19 cellular contexts compared by ENCODE assay signal in genomic region chr1:200179126-200179780, GRCh38.
DNase-seq lines count a peak whose midpoint lies in the region; FAIRE-seq and TF ChIP-seq lines count a peak whose summit lies in the region.
"Had no signal": no experiment of that assay in that cellular context is flagged by ENCODE, and none has a peak within 500 bp of the region (broad histone marks: within the 10 kb centered on the region; RNA-seq: fewer than 3 reads in every experiment).

No MANE protein-coding gene starts in this region.

- H3K9me2 ChIP-seq in GM23248 (ENCODE audit: insufficient read depth) = no peaks in the 10 kb centered on the region

- DNase-seq in GM23248 = peak; percentile 77
- peak; percentile 30 for DNase-seq in astrocyte (ENCODE audit: low read depth)
- DNase-seq in fibroblast of mammary gland (ENCODE audit: low read depth) = peak; percentile 67
- no peak for DNase-seq in SIG-M5 (lab: John Stamatoyannopoulos, UW)
- no peak for DNase-seq in DMS153 treated with DMSO at 0.1 percent for 48 hours (lab: John Stamatoyannopoulos, UW; ENCODE audit: unreplicated experiment)
- DNase-seq in erythroblast (lab: John Stamatoyannopoulos, UW) = no peak
- DNase-seq: activated effector memory CD4-positive, alpha-beta T cell treated with Interleukin-2 at 50 U/mL for 16 hours; CD4-positive, alpha-beta T cell; DND-41; left ventricle myocardium superior; stimulated activated CD4-positive, alpha-beta T cell treated with anti-CD3 and anti-CD28 coated beads, Interleukin-12 subunit alpha, Interleukin-12 subunit beta, amount 100 ng/mL, for 4 hours had no signal

- H3K4me2 ChIP-seq in GM23248 (ENCODE audit: unreplicated experiment) = peak overlapping the region; percentile 56
- peak overlapping the region; percentile 44 for H3K4me2 ChIP-seq in astrocyte (ENCODE audit: low read length)
- peak overlapping the region; percentile 38 for H3K4me2 ChIP-seq in skeletal muscle satellite cell (ENCODE audit: low read length)
- H3K4me2 ChIP-seq: KMS-11 had no signal

- H2AFZ ChIP-seq in GM23248 (peak overlapping the region; percentile 53), astrocyte (ENCODE audit: low read depth, low read length) (peak overlapping the region; percentile 43)

- no peaks in the 10 kb centered on the region for H3K36me3 Mint-ChIP-seq in astrocyte (ENCODE audit: low read depth, unreplicated experiment)
- H3K36me3 Mint-ChIP-seq: stimulated activated memory B cell treated with anti-CD40 and anti-IgM and Interleukin-4, amounts not matched to agents 10 μg/mL and 1 μg/mL and 100 μg/mL, for 72 hours had no signal

- H3F3A ChIP-seq in GM23248 (ENCODE audit: insufficient read depth) = peaks cover 37% of the 10 kb centered on the region

- no peaks in the 10 kb centered on the region for H3K27me3 Mint-ChIP-seq in astrocyte (ENCODE audit: low read depth, unreplicated experiment)
- H3K27me3 Mint-ChIP-seq: dendritic cell treated with granulocyte-macrophage colony-stimulating factor and Interleukin-4, amounts not matched to agents 40 ng/mL and 50 ng/mL, for 4 days had no signal

- peaks cover 4% of the 10 kb centered on the region for H3K4me1 Mint-ChIP-seq in astrocyte (ENCODE audit: low read depth, unreplicated experiment)

- peak overlapping the region; percentile 17; the same call in 1 of the 2 replicates for H3K9ac ChIP-seq in GM23248
- no peak overlapping the region for H3K9ac ChIP-seq in astrocyte (ENCODE audit: low read length)
- no peak overlapping the region for H3K9ac ChIP-seq in skeletal muscle satellite cell (ENCODE audit: low read depth, low read length)
- H3K9ac ChIP-seq: KMS-11 had no signal

- no peak for TF ChIP-seq CTCF in astrocyte (IDR thresholded peaks at IDR 0.05; ENCODE audit: insufficient read depth, low read depth, low read length)
- no peak for TF ChIP-seq CTCF in fibroblast of mammary gland (conservative IDR thresholded peaks at IDR 0.05; ENCODE audit: control insufficient read depth, insufficient read depth, low read depth, low read length)

- no peaks in the 10 kb centered on the region for H3K79me2 ChIP-seq in GM23248 (ENCODE audit: insufficient read depth)
- H3K79me2 ChIP-seq in astrocyte (ENCODE audit: insufficient read depth, low read length) = no peaks in the 10 kb centered on the region

- in situ Hi-C loops in GM23248 (cut with MboI) = no loop called here

- WGBS in GM23248 (ENCODE audit: low coverage in 1 of 2, low lambda C conversion rate in 2 of 2, missing lambda C conversion rate in 2 of 2), 2 experiments = 23 to 31% methylated on average over 8 of the region's 8 CpGs

- H4K20me1 ChIP-seq in GM23248 (ENCODE audit: insufficient read depth) (no peaks in the 10 kb centered on the region), astrocyte (ENCODE audit: insufficient read depth, low read length) (no peaks in the 10 kb centered on the region)

- H3K4me3 Mint-ChIP-seq in astrocyte (ENCODE audit: unreplicated experiment) = no peak overlapping the region
- H3K4me3 Mint-ChIP-seq: CD4-positive, alpha-beta T cell; dendritic cell treated with granulocyte-macrophage colony-stimulating factor and Interleukin-4, amounts not matched to agents 40 ng/mL and 50 ng/mL, for 4 days; stimulated activated memory B cell treated with anti-CD40 and anti-IgM and Interleukin-4, amounts not matched to agents 10 μg/mL and 1 μg/mL and 100 μg/mL, for 72 hours; T-helper 1 cell treated with Interleukin-12 subunit alpha and Interleukin-12 subunit beta and Interleukin-4 antibody, amounts not matched to agents 30 μg/mL and 1 μg/mL, for 36 hours; WTC11 had no signal

- H3K27me3 ChIP-seq in GM23248 (replicated peaks; ENCODE audit: insufficient read depth) (no peaks in the 10 kb centered on the region), astrocyte (ENCODE audit: insufficient read depth, low read length) (no peaks in the 10 kb centered on the region), skeletal muscle satellite cell (ENCODE audit: control insufficient read depth, insufficient read depth, low read length) (no peaks in the 10 kb centered on the region)
- H3K27me3 ChIP-seq: foreskin keratinocyte, tibial nerve had no signal

- peaks cover 43% of the 10 kb centered on the region for H3K4me1 ChIP-seq in GM23248 (ENCODE audit: insufficient read depth)
- H3K4me1 ChIP-seq in astrocyte (ENCODE audit: insufficient read depth, low read length) = peaks cover 8% of the 10 kb centered on the region
- peaks cover 38% of the 10 kb centered on the region for H3K4me1 ChIP-seq in skeletal muscle satellite cell (ENCODE audit: control insufficient read depth, insufficient read depth, low read length)
- H3K4me1 ChIP-seq: tibial nerve had no signal

- TF ChIP-seq POLR2A in erythroblast (IDR thresholded peaks at IDR 0.05; ENCODE audit: low read length) = no peak

- H3K9me3 Mint-ChIP-seq in astrocyte (ENCODE audit: unreplicated experiment) = peaks cover 2% of the 10 kb centered on the region
- H3K9me3 Mint-ChIP-seq: CD4-positive, alpha-beta T cell; dendritic cell treated with granulocyte-macrophage colony-stimulating factor and Interleukin-4, amounts not matched to agents 40 ng/mL and 50 ng/mL, for 4 days; stimulated activated memory B cell treated with anti-CD40 and anti-IgM and Interleukin-4, amounts not matched to agents 10 μg/mL and 1 μg/mL and 100 μg/mL, for 72 hours; T-helper 1 cell treated with Interleukin-12 subunit alpha and Interleukin-12 subunit beta and Interleukin-4 antibody, amounts not matched to agents 30 μg/mL and 1 μg/mL, for 36 hours had no signal

- no peak for FAIRE-seq in astrocyte (lab: Jason Lieb, UNC)

- H3K4me3 ChIP-seq in GM23248 (peak overlapping the region; percentile 1; the same call in 1 of the 2 replicates), astrocyte (ENCODE audit: insufficient read depth, low read depth, low read length) (no peak overlapping the region), fibroblast of mammary gland (ENCODE audit: control insufficient read depth, low read depth, low read length) (no peak overlapping the region), skeletal muscle satellite cell (ENCODE audit: low read length) (no peak overlapping the region)
- H3K4me3 ChIP-seq: tibial nerve had no signal

- H3K27ac ChIP-seq in GM23248 = peak overlapping the region; percentile 67
- peak overlapping the region; percentile 25 for H3K27ac ChIP-seq in astrocyte (ENCODE audit: low read depth, low read length)
- H3K27ac ChIP-seq: foreskin keratinocyte, KMS-11, tibial nerve had no signal

- H3K9me3 ChIP-seq in GM23248 (ENCODE audit: low read depth) (no peaks in the 10 kb centered on the region), astrocyte (ENCODE audit: insufficient read depth, low read depth, low read length) (no peaks in the 10 kb centered on the region), skeletal muscle satellite cell (replicated peaks; ENCODE audit: low read length) (no peaks in the 10 kb centered on the region)
- H3K9me3 ChIP-seq: tibial nerve had no signal

- H3K36me3 ChIP-seq in GM23248 (ENCODE audit: low read depth) = no peaks in the 10 kb centered on the region
- no peaks in the 10 kb centered on the region for H3K36me3 ChIP-seq in astrocyte (ENCODE audit: insufficient read depth, low read length)
- no peaks in the 10 kb centered on the region for H3K36me3 ChIP-seq in skeletal muscle satellite cell (ENCODE audit: insufficient read depth, low read length)
- H3K36me3 ChIP-seq: tibial nerve had no signal

- H3K27ac Mint-ChIP-seq in astrocyte (ENCODE audit: unreplicated experiment) = no peak overlapping the region
- H3K27ac Mint-ChIP-seq: CD4-positive, alpha-beta T cell; dendritic cell treated with granulocyte-macrophage colony-stimulating factor and Interleukin-4, amounts not matched to agents 40 ng/mL and 50 ng/mL, for 4 days; stimulated activated memory B cell treated with anti-CD40 and anti-IgM and Interleukin-4, amounts not matched to agents 10 μg/mL and 1 μg/mL and 100 μg/mL, for 72 hours; T-helper 1 cell treated with Interleukin-12 subunit alpha and Interleukin-12 subunit beta and Interleukin-4 antibody, amounts not matched to agents 30 μg/mL and 1 μg/mL, for 36 hours; WTC11 had no signal

Comparison
In these comparisons a context has a peak if more than half of its experiments do, and no peak if none do; other contexts are left out.
1. DNase-seq: peak in GM23248 (single experiment), astrocyte (single experiment) and fibroblast of mammary gland (single experiment); none in SIG-M5 (single experiment), DMS153 treated with DMSO at 0.1 percent for 48 hours (single experiment) and erythroblast (0 of 2).
2. Peak in every context shown above with its lines, with median percentiles within 50 percentile points of each other: H3K4me2 ChIP-seq.